14 cellular contexts compared by ENCODE assay signal in genomic region chr1:69711159-69711930, GRCh38.
"Had no signal": no experiment of that assay in that cellular context is flagged by ENCODE, and none has a peak within 500 bp of the region (broad histone marks: within the 10 kb centered on the region; RNA-seq: fewer than 3 reads in every experiment).

No MANE protein-coding gene starts in this region.

- H3K27ac ChIP-seq: ascending aorta, hepatocyte, pancreas, VCaP had no signal

- H3K27me3 ChIP-seq: ascending aorta, hepatocyte, thyroid gland had no signal

- H3K79me2 ChIP-seq: hepatocyte had no signal

- H2AFZ ChIP-seq: hepatocyte had no signal

- H3K4me2 ChIP-seq: hepatocyte had no signal

- DNase-seq: activated CD4-positive, alpha-beta T cell treated with anti-CD3 and anti-CD28 coated beads, Interleukin-2, amount 50 U/mL, for 48 hours; activated gamma-delta T cell; cortex of kidney; erythroblast; pancreas; stimulated activated CD4-positive, alpha-beta T cell treated with anti-CD3 and anti-CD28 coated beads, Interleukin-12 subunit alpha, Interleukin-12 subunit beta, amount 100 ng/mL, for 4 hours; stimulated activated CD4-positive, alpha-beta T cell treated with anti-CD3 and anti-CD28 coated beads, Interleukin-1b, Interleukin-23, amount 100 ng/mL, for 48 hours; stimulated activated CD8-positive, alpha-beta memory T cell treated with anti-CD3 and anti-CD28 coated beads, Interleukin-4, amount 100 ng/mL, for 48 hours; stimulated activated naive CD4-positive, alpha-beta T cell treated with Interleukin-2 at 50 U/mL for 16 hours; T-helper 2 cell; thyroid gland had no signal

- ATAC-seq: pancreas had no signal

- H3K9me3 ChIP-seq: ascending aorta, pancreas, thyroid gland had no signal

- H3K4me1 ChIP-seq: ascending aorta, pancreas had no signal

- H3K4me3 ChIP-seq: ascending aorta, hepatocyte, pancreas, thyroid gland had no signal

- H3K36me3 ChIP-seq: ascending aorta, pancreas, thyroid gland had no signal
